9 cellular contexts compared by ENCODE assay signal in genomic region chr12:89960607-89961394, GRCh38.
DNase-seq lines count a peak whose midpoint lies in the region; ATAC-seq and TF ChIP-seq lines count a peak whose summit lies in the region.
"Had no signal": no experiment of that assay in that cellular context is flagged by ENCODE, and none has a peak within 500 bp of the region (broad histone marks: within the 10 kb centered on the region; RNA-seq: fewer than 3 reads in every experiment).

No MANE protein-coding gene starts in this region.

- H3K9ac ChIP-seq in PC-3 (ENCODE audit: low read length) (peak overlapping the region; percentile 53), SK-N-SH (no peak overlapping the region)

- intact Hi-C loops in PC-3 (cut with micrococcal nuclease), result loop anchor here (5.0 kb wide), 1 partner anchor 142 kb away; no protein-coding TSS in a partner anchor
- intact Hi-C loops in right lobe of liver (cut with DNase I), result no loop called here

- no peak for TF ChIP-seq POLR2A in right lobe of liver (IDR thresholded peaks at IDR 0.05)

- H3K9me2 ChIP-seq in PC-3 (replicated peaks; ENCODE audit: low read length) (no peaks in the 10 kb centered on the region), SK-N-SH (no peaks in the 10 kb centered on the region)

- H3F3A ChIP-seq in PC-3 (ENCODE audit: low read length, unreplicated experiment) (no peaks in the 10 kb centered on the region), SK-N-SH (replicated peaks; ENCODE audit: insufficient read depth) (no peaks in the 10 kb centered on the region)

- CTCF ChIA-PET in PC-3 (lab: Charles Lee) (no interaction called here), SK-N-SH (lab: Yijun Ruan, JAX) (interaction anchor here (0.7 kb wide), 1 partner anchor 37 kb away, joined by 3 read pairs; no protein-coding TSS in a partner anchor)

- peaks cover 0 to 6% of the 10 kb centered on the region in 2 donors for H3K27me3 Mint-ChIP-seq in natural killer cell treated with Interleukin-12 subunit alpha and Interleukin-12 subunit beta and Interleukin-15 and Interleukin-18, amount 100 ng/mL, for 72 hours

- H3K36me3 Mint-ChIP-seq in natural killer cell treated with Interleukin-12 subunit alpha and Interleukin-12 subunit beta and Interleukin-15 and Interleukin-18, amount 100 ng/mL, for 72 hours, result peaks cover 5% of the 10 kb centered on the region

- H3K4me3 ChIP-seq in PC-3 (ENCODE audit: low read length), result no peak overlapping the region
- H3K4me3 ChIP-seq in right lobe of liver, result no peak overlapping the region
- no peak overlapping the region for H3K4me3 ChIP-seq in SK-N-SH (ENCODE audit: low read depth in 2 of 2, low read length in 1 of 2)

- peaks cover 48% of the 10 kb centered on the region for H3K4me1 ChIP-seq in PC-3 (ENCODE audit: insufficient read depth, low read length)
- H3K4me1 ChIP-seq in right lobe of liver, result no peaks in the 10 kb centered on the region
- H3K4me1 ChIP-seq in SK-N-SH (ENCODE audit: control insufficient read depth in 1 of 2, insufficient read depth in 2 of 2, low read depth in 1 of 2, low read length in 1 of 2), result no peaks in the 10 kb centered on the region; a peak in 2 of 4 replicates

- H3K4me2 ChIP-seq in PC-3 (ENCODE audit: low read length), result peak overlapping the region; percentile 25
- no peak overlapping the region for H3K4me2 ChIP-seq in SK-N-SH

- H3K9me3 Mint-ChIP-seq in natural killer cell treated with Interleukin-12 subunit alpha and Interleukin-12 subunit beta and Interleukin-15 and Interleukin-18, amount 100 ng/mL, for 72 hours, result peaks cover 6% of the 10 kb centered on the region

- H3K79me2 ChIP-seq in PC-3 (ENCODE audit: low read length), result no peaks in the 10 kb centered on the region
- no peaks in the 10 kb centered on the region for H3K79me2 ChIP-seq in SK-N-SH (ENCODE audit: insufficient read depth)

- POLR2A ChIA-PET in PC-3 (lab: Charles Lee; ENCODE audit: unreplicated experiment), result interaction anchor here (0.8 to 1.1 kb wide), 2 partner anchors 9 to 251 kb away, joined by 3 to 4 read pairs; no protein-coding TSS in a partner anchor
- POLR2A ChIA-PET in SK-N-SH (lab: Yijun Ruan, JAX), result no interaction called here

- no peaks in the 10 kb centered on the region for H4K20me1 ChIP-seq in PC-3 (ENCODE audit: low read length)
- no peaks in the 10 kb centered on the region for H4K20me1 ChIP-seq in SK-N-SH (ENCODE audit: insufficient read depth)

- H3K9me3 ChIP-seq in PC-3 (ENCODE audit: low read length), result no peaks in the 10 kb centered on the region
- H3K9me3 ChIP-seq in right lobe of liver, result no peaks in the 10 kb centered on the region
- H3K9me3 ChIP-seq in SK-N-SH, result no peaks in the 10 kb centered on the region

- no peak overlapping the region for H2AFZ ChIP-seq in PC-3 (ENCODE audit: low read length)
- no peak overlapping the region for H2AFZ ChIP-seq in SK-N-SH (ENCODE audit: low read depth)

- TF ChIP-seq EP300 in SK-N-SH (IDR thresholded peaks at IDR 0.05; ENCODE audit: borderline replicate concordance in 1 of 2, low read depth in 1 of 2, low read length in 1 of 2), result no peak

- no TSS peak for BruUV-seq in PC-3 (replicated peaks; lab: Mats Ljungman, UMichigan)

- WGBS in right lobe of liver (ENCODE audit: insufficient coverage, low coverage, low lambda C conversion rate, missing lambda C conversion rate), result 23% methylated on average over 2 of the region's 2 CpGs
- WGBS in SK-N-SH (ENCODE audit: low lambda C conversion rate), result 70% methylated on average over 2 of the region's 2 CpGs

- peak overlapping the region; percentile 34 for H3K4me3 Mint-ChIP-seq in natural killer cell treated with Interleukin-12 subunit alpha and Interleukin-12 subunit beta and Interleukin-15 and Interleukin-18, amount 100 ng/mL, for 72 hours

- peak; percentile 53 to 55 for ATAC-seq in activated CD4-positive, CD25-positive, alpha-beta regulatory T cell treated with anti-CD3 and anti-CD28 coated beads, Interleukin-2, amount 50 U/mL, for 24 hours
- ATAC-seq in HG02642 (IDR thresholded peaks at IDR 0.05; ENCODE audit: poor library complexity, unreplicated experiment), result peak; percentile 37
- peak; percentile 45 for ATAC-seq in PC-3
- peak; percentile 17 to 53 for ATAC-seq in natural killer cell treated with Interleukin-12 subunit alpha and Interleukin-12 subunit beta and Interleukin-15 and Interleukin-18, amount 100 ng/mL, for 72 hours
- no peak for ATAC-seq in right lobe of liver

- H3K27me3 ChIP-seq in PC-3 (ENCODE audit: low read length) (no peaks in the 10 kb centered on the region), right lobe of liver (no peaks in the 10 kb centered on the region), SK-N-SH (ENCODE audit: insufficient read depth) (no peaks in the 10 kb centered on the region)

- peak overlapping the region; percentile 82 for H3K27ac ChIP-seq in PC-3 (ENCODE audit: low read length)
- no peak overlapping the region for H3K27ac ChIP-seq in right lobe of liver
- no peak overlapping the region for H3K27ac ChIP-seq in SK-N-SH (ENCODE audit: low read depth in 2 of 2, low read length in 1 of 2)

- TF ChIP-seq CTCF in PC-3 (conservative IDR thresholded peaks at IDR 0.05; ENCODE audit: low read depth, low read length) (no peak), right lobe of liver (IDR thresholded peaks at IDR 0.05) (no peak), SK-N-SH (IDR thresholded peaks at IDR 0.05) (no peak)

- DNase-seq in activated CD4-positive, CD25-positive, alpha-beta regulatory T cell treated with anti-CD3 and anti-CD28 coated beads, Interleukin-2, amount 50 U/mL, for 72 hours, result no peak
- DNase-seq in PC-3 (peak; percentile 89), right lobe of liver (no peak), SK-N-SH (no peak)
- DNase-seq in natural killer cell treated with Interleukin-12 subunit alpha and Interleukin-12 subunit beta and Interleukin-15 and Interleukin-18, amount 100 ng/mL, for 72 hours (ENCODE audit: low spot score), result no peak
- no peak for DNase-seq in stimulated activated CD4-positive, alpha-beta T cell treated with anti-CD3 and anti-CD28 coated beads, Interleukin-2, amount 100 ng/mL, for 24 hours
- DNase-seq: cerebellar nuclear complex had no signal

- H3K36me3 ChIP-seq in PC-3 (ENCODE audit: low read depth, low read length), result no peaks in the 10 kb centered on the region
- H3K36me3 ChIP-seq in right lobe of liver, result no peaks in the 10 kb centered on the region
- no peaks in the 10 kb centered on the region for H3K36me3 ChIP-seq in SK-N-SH (replicated peaks in 1 of 2; ENCODE audit: control insufficient read depth in 1 of 2, insufficient read depth in 2 of 2, low read length in 1 of 2)

- no peak for TF ChIP-seq RAD21 in SK-N-SH (IDR thresholded peaks at IDR 0.05; ENCODE audit: low read length)

- peak overlapping the region; percentile 15 to 87 for H3K27ac Mint-ChIP-seq in natural killer cell treated with Interleukin-12 subunit alpha and Interleukin-12 subunit beta and Interleukin-15 and Interleukin-18, amount 100 ng/mL, for 72 hours

- H3K4me1 Mint-ChIP-seq in natural killer cell treated with Interleukin-12 subunit alpha and Interleukin-12 subunit beta and Interleukin-15 and Interleukin-18, amount 100 ng/mL, for 72 hours (ENCODE audit: low read depth in 2 of 2), result peaks cover 28 to 29% of the 10 kb centered on the region in 2 donors

TF ChIP-seq in SK-N-SH, 30 proteins besides CTCF, POLR2A, EP300 and RAD21 (continues in another document):
- no peak for TF ChIP-seq TCF12 (IDR thresholded peaks at IDR 0.05)
- no peak for TF ChIP-seq YY1 (IDR thresholded peaks at IDR 0.05; ENCODE audit: low read depth)
- TF ChIP-seq EZH2phosphoT487 (IDR thresholded peaks at IDR 0.05; ENCODE audit: borderline replicate concordance, low read depth), result no peak
- no peak for TF ChIP-seq GATA2 (CRISPR knock-in tag; IDR thresholded peaks at IDR 0.05)
- no peak for TF ChIP-seq CHD2 (IDR thresholded peaks at IDR 0.05; ENCODE audit: low read length, partially characterized antibody)
- TF ChIP-seq NRF1 (IDR thresholded peaks at IDR 0.05; ENCODE audit: low read depth, low read length), result no peak
- TF ChIP-seq NFIC (IDR thresholded peaks at IDR 0.05; ENCODE audit: borderline replicate concordance), result no peak
- TF ChIP-seq USF1 (IDR thresholded peaks at IDR 0.05; ENCODE audit: borderline replicate concordance, low read depth), result no peak
- TF ChIP-seq RCOR1 (IDR thresholded peaks at IDR 0.05; ENCODE audit: low read length), result no peak
- no peak for TF ChIP-seq USF2 (IDR thresholded peaks at IDR 0.05; ENCODE audit: borderline replicate concordance, low read depth, low read length)
- no peak for TF ChIP-seq RFX5 (IDR thresholded peaks at IDR 0.05; ENCODE audit: low read length)
- TF ChIP-seq SIN3A (IDR thresholded peaks at IDR 0.05; ENCODE audit: borderline replicate concordance, low read depth, low read length), result no peak
- TF ChIP-seq MXI1 (IDR thresholded peaks at IDR 0.05; ENCODE audit: low read depth, low read length), result no peak
- TF ChIP-seq POLR2AphosphoS5 (IDR thresholded peaks at IDR 0.05; ENCODE audit: low read depth, low read length), result no peak
- TF ChIP-seq ELF1 (IDR thresholded peaks at IDR 0.05), result no peak

Comparison
In these comparisons a context has a peak if more than half of its experiments do, and no peak if none do; other contexts are left out.
1. ATAC-seq: peak in activated CD4-positive, CD25-positive, alpha-beta regulatory T cell treated with anti-CD3 and anti-CD28 coated beads, Interleukin-2, amount 50 U/mL, for 24 hours (2 of 2), HG02642 (single experiment), PC-3 (single experiment) and natural killer cell treated with Interleukin-12 subunit alpha and Interleukin-12 subunit beta and Interleukin-15 and Interleukin-18, amount 100 ng/mL, for 72 hours (2 of 2); none in right lobe of liver (0 of 4).